ENCODE assay signal across 12 cellular contexts in the genomic region with DNA sequence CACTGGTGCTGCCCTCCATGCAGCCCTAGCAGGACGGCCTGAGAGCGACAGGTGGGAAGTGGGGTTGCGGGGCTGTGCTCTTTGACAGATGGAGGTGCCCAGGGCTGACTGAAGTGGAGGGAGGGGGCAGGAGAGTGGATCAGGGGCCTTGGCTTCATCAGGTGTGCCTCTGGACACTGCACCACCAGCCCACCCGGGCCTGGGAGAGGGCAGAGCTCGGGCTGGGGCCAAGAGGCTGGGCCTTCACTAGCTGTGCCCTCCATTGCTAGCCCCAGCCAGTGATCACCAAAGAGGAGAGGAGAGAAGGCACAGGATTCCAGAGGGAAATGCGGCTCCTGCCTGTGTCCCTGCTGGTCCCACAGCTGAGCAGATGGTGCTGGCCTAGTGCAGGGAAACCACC. TPM values are rescaled to one million over a fixed set of nuclear protein-coding genes. Genes with fewer than 3 reads are reported as not detected.
DNase-seq lines count a peak whose midpoint lies in the region; ATAC-seq, FAIRE-seq and TF ChIP-seq lines count a peak whose summit lies in the region.
"Not testable (repeated sequence)": the region's sequence is repeated elsewhere in the genome, so short reads cannot be mapped to it uniquely, and the experiment has no call there.
"Had no signal": no experiment of that assay in that cellular context is flagged by ENCODE, and none has a peak within 500 bp of the region (broad histone marks: within the 10 kb centered on the region; RNA-seq: fewer than 3 reads in every experiment).

No MANE protein-coding gene starts in this region.

- not testable (repeated sequence) for H3K36me3 ChIP-seq in HepG2 (replicated peaks in 1 of 2; ENCODE audit: control insufficient read depth in 1 of 2, insufficient read depth in 2 of 2, low read length in 2 of 2)

- not testable (repeated sequence) for TF ChIP-seq POLR2A in HepG2 (IDR thresholded peaks at IDR 0.05; ENCODE audit: insufficient read depth in 1 of 2, low read depth in 2 of 2, low read length in 2 of 2)

- H3K27ac Mint-ChIP-seq in glutamatergic neuron (ENCODE audit: unreplicated experiment); osteocyte (ENCODE audit: unreplicated experiment); stimulated activated effector memory CD8-positive, alpha-beta T cell treated with anti-CD3 and anti-CD28 coated beads, Interleukin-12 subunit alpha, Interleukin-12 subunit beta, amount 100 ng/mL, for 72 hours: not testable (repeated sequence)

- intact Hi-C loops in HepG2 (cut with micrococcal nuclease; ENCODE audit: unreplicated experiment), result not testable (repeated sequence)

- TF ChIP-seq EP300 in HepG2 (IDR thresholded peaks at IDR 0.05; ENCODE audit: low read depth in 2 of 2, low read length in 2 of 2); HepG2 (CRISPR knock-in tag; IDR thresholded peaks at IDR 0.05; ENCODE audit: borderline replicate concordance): not testable (repeated sequence)

- FAIRE-seq in HepG2 (lab: Jason Lieb, UNC), result not testable (repeated sequence)
- FAIRE-seq in urothelium cell line (lab: Jason Lieb, UNC), result peak; percentile 67

- not testable (repeated sequence) for H3K9me3 Mint-ChIP-seq in glutamatergic neuron (ENCODE audit: unreplicated experiment); osteocyte (ENCODE audit: unreplicated experiment); stimulated activated effector memory CD8-positive, alpha-beta T cell treated with anti-CD3 and anti-CD28 coated beads, Interleukin-12 subunit alpha, Interleukin-12 subunit beta, amount 100 ng/mL, for 72 hours

- H3K4me3 ChIP-seq in HepG2 (replicated peaks in 1 of 3; ENCODE audit: insufficient read depth in 1 of 3, low read depth in 2 of 3, low read length in 3 of 3), result not testable (repeated sequence)

- not testable (repeated sequence) for H4K20me1 ChIP-seq in HepG2 (ENCODE audit: insufficient read depth, low read length)

- in situ Hi-C loops in HepG2 (cut with HindIII; ENCODE audit: extremely low pct_ligation_motif_present, low pct_unique_long_range_greater_than_20kb), result not testable (repeated sequence)

- ATAC-seq in HepG2, result peak; percentile 29
- peak; percentile 29 for ATAC-seq in stimulated activated effector memory CD8-positive, alpha-beta T cell treated with anti-CD3 and anti-CD28 coated beads, Interleukin-12 subunit alpha, Interleukin-12 subunit beta, amount 100 ng/mL, for 72 hours

- not testable (repeated sequence) for H3K27me3 ChIP-seq in HepG2 (ENCODE audit: control insufficient read depth in 1 of 2, insufficient read depth in 2 of 2, low read length in 2 of 2)

- WGBS in HepG2 (ENCODE audit: low lambda C conversion rate), result 0% methylated on average over 2 of the region's 6 CpGs

- not testable (repeated sequence) for H3K4me3 Mint-ChIP-seq in glutamatergic neuron (ENCODE audit: unreplicated experiment); osteocyte (ENCODE audit: unreplicated experiment); stimulated activated effector memory CD8-positive, alpha-beta T cell treated with anti-CD3 and anti-CD28 coated beads, Interleukin-12 subunit alpha, Interleukin-12 subunit beta, amount 100 ng/mL, for 72 hours

- H3K4me1 ChIP-seq in HepG2 (ENCODE audit: insufficient read depth, low read length), result not testable (repeated sequence)

- H3K9me3 ChIP-seq in HepG2 (ENCODE audit: low read length), result not testable (repeated sequence)

- H3K27me3 Mint-ChIP-seq in glutamatergic neuron (ENCODE audit: unreplicated experiment); osteocyte (ENCODE audit: unreplicated experiment): not testable (repeated sequence)

- not testable (repeated sequence) for H3K4me1 Mint-ChIP-seq in glutamatergic neuron (ENCODE audit: low read depth, unreplicated experiment); osteocyte (ENCODE audit: unreplicated experiment); stimulated activated effector memory CD8-positive, alpha-beta T cell treated with anti-CD3 and anti-CD28 coated beads, Interleukin-12 subunit alpha, Interleukin-12 subunit beta, amount 100 ng/mL, for 72 hours

- not testable (repeated sequence) for H3K36me3 Mint-ChIP-seq in glutamatergic neuron (ENCODE audit: unreplicated experiment); osteocyte (ENCODE audit: unreplicated experiment); stimulated activated effector memory CD8-positive, alpha-beta T cell treated with anti-CD3 and anti-CD28 coated beads, Interleukin-12 subunit alpha, Interleukin-12 subunit beta, amount 100 ng/mL, for 72 hours

- peak; percentile 13 for DNase-seq in activated CD8-positive, alpha-beta memory T cell treated with anti-CD3 and anti-CD28 coated beads, Interleukin-2, amount 50 U/mL, for 48 hours
- peak; percentile 24 for DNase-seq in glutamatergic neuron
- DNase-seq in HepG2 (ENCODE audit: low spot score); stimulated activated effector memory CD8-positive, alpha-beta T cell treated with anti-CD3 and anti-CD28 coated beads, Interleukin-12 subunit alpha, Interleukin-12 subunit beta, amount 100 ng/mL, for 72 hours (ENCODE audit: low spot score in 2 of 2); urothelium cell line (ENCODE audit: low spot score): not testable (repeated sequence)
- DNase-seq in osteocyte (ENCODE audit: extremely low spot score, unreplicated experiment), result peak; percentile 75

- H3K27ac ChIP-seq in HepG2 (ENCODE audit: extremely low read length, insufficient read depth, low read length), result not testable (repeated sequence)

- TF ChIP-seq RAD21 in HepG2 (CRISPR knock-in tag; IDR thresholded peaks at IDR 0.05), result not testable (repeated sequence)

- POLR2A ChIA-PET in HepG2 (lab: Yijun Ruan, JAX), result not testable (repeated sequence)

- not testable (repeated sequence) for H3K4me2 ChIP-seq in HepG2 (ENCODE audit: low read depth, low read length)

- H3K79me2 ChIP-seq in HepG2 (ENCODE audit: insufficient read depth, low read length), result not testable (repeated sequence)

- H3K9ac ChIP-seq in HepG2 (ENCODE audit: insufficient read depth, low read depth, low read length), result not testable (repeated sequence)

- not testable (repeated sequence) for TF ChIP-seq CTCF in glutamatergic neuron (IDR thresholded peaks at IDR 0.05; ENCODE audit: partially characterized antibody, unreplicated experiment); HepG2 (CRISPR knock-in tag; IDR thresholded peaks at IDR 0.05); osteocyte (IDR thresholded peaks at IDR 0.05)

- BruUV-seq in HepG2 (replicated peaks; lab: Mats Ljungman, UMichigan), result not testable (repeated sequence)

- not testable (repeated sequence) for H2AFZ ChIP-seq in HepG2 (ENCODE audit: low read length)

- CTCF ChIA-PET in HepG2 (lab: Yijun Ruan, JAX; ENCODE audit: low intra/inter-chr PET ratio, low total read pairs), result not testable (repeated sequence)

RNA-seq across cellular contexts. Expression of a gene that starts 2.6 kb away (rescaled TPM):
- 1.8 TPM for total RNA-seq in glutamatergic neuron (ENCODE audit: unreplicated experiment)
- total RNA-seq in HepG2 (2016; rRNA removed; fragmentation: Illumina TruSeq; extraction: Trizol), result not detected in 2 replicates
- total RNA-seq in HepG2 (2016; cell fraction: cytosol; rRNA removed; fragmentation: Illumina TruSeq; extraction: Trizol; ENCODE audit: low read depth), result not detected in 2 replicates
- not detected in 2 replicates for total RNA-seq in HepG2 (2016; cell fraction: insoluble cytoplasmic fraction; rRNA removed; fragmentation: Illumina TruSeq; extraction: Trizol)
- total RNA-seq in HepG2 (2016; cell fraction: membrane; rRNA removed; fragmentation: Illumina TruSeq; extraction: Trizol), result not detected in 2 replicates
- not detected in 2 replicates for total RNA-seq in HepG2 (2016; cell fraction: nucleus; rRNA removed; fragmentation: Illumina TruSeq; extraction: Trizol)
- polyA plus RNA-seq in HepG2 (2011; rRNA removed), result not detected in 2 replicates
- not detected in 2 replicates for polyA plus RNA-seq in HepG2 (2011; cell fraction: cytosol; rRNA removed)
- not detected in 2 replicates for polyA plus RNA-seq in HepG2 (2011; cell fraction: nucleus; rRNA removed)
- not detected in 2 replicates for polyA plus RNA-seq in HepG2 (2012)
- not detected in 2 replicates for polyA plus RNA-seq in HepG2 (2016; cell fraction: cytosol; fragmentation: Illumina TruSeq; extraction: Trizol; ENCODE audit: low read depth)
- not detected in 2 replicates for polyA plus RNA-seq in HepG2 (2016; cell fraction: insoluble cytoplasmic fraction; fragmentation: Illumina TruSeq; extraction: Trizol; ENCODE audit: low read depth)
- not detected in 2 replicates for polyA plus RNA-seq in HepG2 (2016; cell fraction: membrane; fragmentation: Illumina TruSeq; extraction: Trizol; ENCODE audit: low read depth)
- polyA plus RNA-seq in HepG2 (2016; cell fraction: nucleus; fragmentation: Illumina TruSeq; extraction: Trizol; ENCODE audit: insufficient read depth, low read depth), result not detected in 2 replicates
- polyA minus RNA-seq in HepG2 (2011; rRNA and poly(A)+ RNA removed; ENCODE audit: low replicate concordance), result not detected in 2 replicates
- not detected in 2 replicates for polyA minus RNA-seq in HepG2 (2011; cell fraction: cytosol; rRNA and poly(A)+ RNA removed)
- not detected in 2 replicates for polyA minus RNA-seq in HepG2 (2011; cell fraction: nucleus; rRNA and poly(A)+ RNA removed)
- total RNA-seq in osteocyte, result not detected in 2 replicates
- total RNA-seq: CD4-positive, CD25-positive, alpha-beta regulatory T cell; CD8-positive, alpha-beta memory T cell; G401; GM12878; H1 had no signal
- polyA plus RNA-seq: CD4-positive, CD25-positive, alpha-beta regulatory T cell; CD8-positive, alpha-beta memory T cell; GM12878 had no signal

RNA-seq across cellular contexts. Expression of a gene that starts 14.5 kb away (rescaled TPM):
- total RNA-seq in glutamatergic neuron (ENCODE audit: unreplicated experiment) (not detected), HepG2 (2016; rRNA removed; fragmentation: Illumina TruSeq; extraction: Trizol) (0.04 TPM in 1 of 2 replicates, not detected in the other), osteocyte (not detected in 2 replicates)
- 0.09 and 0.10 TPM in 2 replicates for total RNA-seq in HepG2 (2016; cell fraction: cytosol; rRNA removed; fragmentation: Illumina TruSeq; extraction: Trizol; ENCODE audit: low read depth)
- total RNA-seq in HepG2 (2016; cell fraction: insoluble cytoplasmic fraction; rRNA removed; fragmentation: Illumina TruSeq; extraction: Trizol), result not detected in 2 replicates
- not detected in 2 replicates for total RNA-seq in HepG2 (2016; cell fraction: membrane; rRNA removed; fragmentation: Illumina TruSeq; extraction: Trizol)
- total RNA-seq in HepG2 (2016; cell fraction: nucleus; rRNA removed; fragmentation: Illumina TruSeq; extraction: Trizol), result not detected in 2 replicates
- polyA plus RNA-seq in HepG2 (2011; rRNA removed), result not detected in 2 replicates
- not detected in 2 replicates for polyA plus RNA-seq in HepG2 (2011; cell fraction: cytosol; rRNA removed)
- polyA plus RNA-seq in HepG2 (2011; cell fraction: nucleus; rRNA removed), result not detected in 2 replicates
- polyA plus RNA-seq in HepG2 (2012), result not detected in 2 replicates
- not detected in 2 replicates for polyA plus RNA-seq in HepG2 (2016; cell fraction: cytosol; fragmentation: Illumina TruSeq; extraction: Trizol; ENCODE audit: low read depth)
- not detected in 2 replicates for polyA plus RNA-seq in HepG2 (2016; cell fraction: insoluble cytoplasmic fraction; fragmentation: Illumina TruSeq; extraction: Trizol; ENCODE audit: low read depth)
- polyA plus RNA-seq in HepG2 (2016; cell fraction: membrane; fragmentation: Illumina TruSeq; extraction: Trizol; ENCODE audit: low read depth), result not detected in 2 replicates
- polyA plus RNA-seq in HepG2 (2016; cell fraction: nucleus; fragmentation: Illumina TruSeq; extraction: Trizol; ENCODE audit: insufficient read depth, low read depth), result not detected in 2 replicates
- polyA minus RNA-seq in HepG2 (2011; rRNA and poly(A)+ RNA removed; ENCODE audit: low replicate concordance), result not detected in 2 replicates
- polyA minus RNA-seq in HepG2 (2011; cell fraction: cytosol; rRNA and poly(A)+ RNA removed), result not detected in 2 replicates
- polyA minus RNA-seq in HepG2 (2011; cell fraction: nucleus; rRNA and poly(A)+ RNA removed), result 0.25 TPM in 1 of 2 replicates, not detected in the other
- total RNA-seq: CD4-positive, CD25-positive, alpha-beta regulatory T cell; CD8-positive, alpha-beta memory T cell; G401; GM12878; H1; H9 had no signal
- polyA plus RNA-seq: CD4-positive, CD25-positive, alpha-beta regulatory T cell; CD8-positive, alpha-beta memory T cell; GM12878; H1 had no signal
